8 cellular contexts compared by ENCODE assay signal in genomic region chr17:38881600-38882191, GRCh38. TPM values are rescaled to one million over a fixed set of nuclear protein-coding genes. Genes with fewer than 3 reads are reported as not detected.
A peak's percentile ranks its signal among the peaks of the same experiment; 100 is the strongest.
DNase-seq lines count a peak whose midpoint lies in the region; ATAC-seq lines count a peak whose summit lies in the region.

No MANE protein-coding gene starts in this region.

- no peaks in the 10 kb centered on the region for H3K27me3 Mint-ChIP-seq in activated naive CD8-positive, alpha-beta T cell treated with anti-CD3 and anti-CD28 coated beads, Interleukin-2, amount 50 U/mL, for 24 hours
- peaks cover 14 to 24% (median 21%) of the 10 kb centered on the region in 3 donors for H3K27me3 Mint-ChIP-seq in immature natural killer cell (ENCODE audit: low read depth in 3 of 3)
- H3K27me3 Mint-ChIP-seq in stimulated activated naive B cell treated with anti-CD40 and anti-IgM and Interleukin-4, amounts not matched to agents 10 μg/mL and 1 μg/mL and 100 μg/mL, for 72 hours = no peaks in the 10 kb centered on the region

- peaks cover 32% of the 10 kb centered on the region for H3K36me3 Mint-ChIP-seq in activated naive CD8-positive, alpha-beta T cell treated with anti-CD3 and anti-CD28 coated beads, Interleukin-2, amount 50 U/mL, for 24 hours (ENCODE audit: low read depth)
- peaks cover 19 to 28% (median 19%) of the 10 kb centered on the region in 3 donors for H3K36me3 Mint-ChIP-seq in immature natural killer cell
- H3K36me3 Mint-ChIP-seq in stimulated activated naive B cell treated with anti-CD40 and anti-IgM and Interleukin-4, amounts not matched to agents 10 μg/mL and 1 μg/mL and 100 μg/mL, for 72 hours = peaks cover 53 to 68% of the 10 kb centered on the region in 2 donors

- H3K4me1 Mint-ChIP-seq in activated naive CD8-positive, alpha-beta T cell treated with anti-CD3 and anti-CD28 coated beads, Interleukin-2, amount 50 U/mL, for 24 hours = peaks cover 94% of the 10 kb centered on the region
- peaks cover 93 to 96% of the 10 kb centered on the region in 2 donors for H3K4me1 Mint-ChIP-seq in immature natural killer cell
- H3K4me1 Mint-ChIP-seq in stimulated activated naive B cell treated with anti-CD40 and anti-IgM and Interleukin-4, amounts not matched to agents 10 μg/mL and 1 μg/mL and 100 μg/mL, for 72 hours = peaks cover 61 to 85% of the 10 kb centered on the region in 2 donors

- H3K27ac ChIP-seq in KOPT-K1 (ENCODE audit: low read depth, low read length, poor library complexity, severe bottlenecking) = peak overlapping the region; percentile 38

- peaks cover 82% of the 10 kb centered on the region for H3K36me3 ChIP-seq in KOPT-K1 (ENCODE audit: insufficient read depth, low read length)

- H3K9me3 Mint-ChIP-seq in activated naive CD8-positive, alpha-beta T cell treated with anti-CD3 and anti-CD28 coated beads, Interleukin-2, amount 50 U/mL, for 24 hours = no peaks in the 10 kb centered on the region
- H3K9me3 Mint-ChIP-seq in immature natural killer cell = peaks cover 0 to 4% (median 0%) of the 10 kb centered on the region in 6 donors
- no peaks in the 10 kb centered on the region for H3K9me3 Mint-ChIP-seq in stimulated activated naive B cell treated with anti-CD40 and anti-IgM and Interleukin-4, amounts not matched to agents 10 μg/mL and 1 μg/mL and 100 μg/mL, for 72 hours

- peak; percentile 55 for ATAC-seq in activated naive CD8-positive, alpha-beta T cell treated with anti-CD3 and anti-CD28 coated beads, Interleukin-2, amount 50 U/mL, for 24 hours
- peak in 1 of 2 donors; percentile 33 for ATAC-seq in stimulated activated naive B cell treated with anti-CD40 and anti-IgM and Interleukin-4, amounts not matched to agents 10 μg/mL and 1 μg/mL and 100 μg/mL, for 72 hours (replicated peaks)
- no peak for ATAC-seq in GM18520 (IDR thresholded peaks at IDR 0.05; ENCODE audit: unreplicated experiment)

- DNase-seq in AG08396 (ENCODE audit: low spot score) (peak; percentile 55), immature natural killer cell (peak; percentile 44 to 61 (median 60)), NCI-H1436 (lab: John Stamatoyannopoulos, UW) (no peak), NCI-H526 (lab: John Stamatoyannopoulos, UW) (no peak)
- DNase-seq in activated naive CD8-positive, alpha-beta T cell treated with anti-CD3 and anti-CD28 coated beads, Interleukin-2, amount 50 U/mL, for 24 hours = peak; percentile 70
- DNase-seq in stimulated activated naive B cell treated with anti-CD40 and anti-IgM and Interleukin-4, amounts not matched to agents 10 μg/mL and 1 μg/mL and 100 μg/mL, for 72 hours = no peak

- H3K4me3 Mint-ChIP-seq in activated naive CD8-positive, alpha-beta T cell treated with anti-CD3 and anti-CD28 coated beads, Interleukin-2, amount 50 U/mL, for 24 hours = peak overlapping the region; percentile 32
- H3K4me3 Mint-ChIP-seq in immature natural killer cell = peak overlapping the region; percentile 74 to 83 (median 78)
- H3K4me3 Mint-ChIP-seq in stimulated activated naive B cell treated with anti-CD40 and anti-IgM and Interleukin-4, amounts not matched to agents 10 μg/mL and 1 μg/mL and 100 μg/mL, for 72 hours = no peak overlapping the region

- H3K27ac Mint-ChIP-seq in activated naive CD8-positive, alpha-beta T cell treated with anti-CD3 and anti-CD28 coated beads, Interleukin-2, amount 50 U/mL, for 24 hours = peak overlapping the region; percentile 88
- H3K27ac Mint-ChIP-seq in immature natural killer cell = peak overlapping the region; percentile 83 to 94 (median 93)
- peak overlapping the region; percentile 87 for H3K27ac Mint-ChIP-seq in stimulated activated naive B cell treated with anti-CD40 and anti-IgM and Interleukin-4, amounts not matched to agents 10 μg/mL and 1 μg/mL and 100 μg/mL, for 72 hours

- no peaks in the 10 kb centered on the region for H3K9me3 ChIP-seq in KOPT-K1 (ENCODE audit: insufficient read depth, low read length, poor library complexity, severe bottlenecking)

RNA-seq across cellular contexts. Expression of gene LASP1, which starts 11.8 kb away (rescaled TPM):
- polyA plus RNA-seq in immature natural killer cell = 100 to 1,000 TPM in 1 of 3 donors, 10 to 100 TPM in 2; 94.3 to 171 (median 96.5) TPM

RNA-seq across cellular contexts. Expression of gene RPL23, which starts 28.2 kb away (rescaled TPM):
- 100 to 1,000 TPM; 285 to 713 (median 532) TPM for polyA plus RNA-seq in immature natural killer cell

RNA-seq across cellular contexts. Expression of gene CWC25, which starts 56.6 kb away (rescaled TPM):
- 10 to 100 TPM in 1 of 3 donors, 1 to 10 TPM in 2; 4.3 to 11.1 (median 5.2) TPM for polyA plus RNA-seq in immature natural killer cell

Comparison
In these comparisons a context has a peak if more than half of its experiments do, and no peak if none do; other contexts are left out.
1. DNase-seq: peak in AG08396 (single experiment), activated naive CD8-positive, alpha-beta T cell treated with anti-CD3 and anti-CD28 coated beads, Interleukin-2, amount 50 U/mL, for 24 hours (single experiment) and immature natural killer cell (3 of 3); none in stimulated activated naive B cell treated with anti-CD40 and anti-IgM and Interleukin-4, amounts not matched to agents 10 μg/mL and 1 μg/mL and 100 μg/mL, for 72 hours (single experiment), NCI-H1436 (single experiment) and NCI-H526 (0 of 2).
2. H3K4me3 Mint-ChIP-seq: peak in activated naive CD8-positive, alpha-beta T cell treated with anti-CD3 and anti-CD28 coated beads, Interleukin-2, amount 50 U/mL, for 24 hours (single experiment) and immature natural killer cell (5 of 5); none in stimulated activated naive B cell treated with anti-CD40 and anti-IgM and Interleukin-4, amounts not matched to agents 10 μg/mL and 1 μg/mL and 100 μg/mL, for 72 hours (0 of 2).
3. Peak in every context shown above with its lines, with median percentiles within 50 percentile points of each other: H3K27ac Mint-ChIP-seq.